Comparison of ENCODE assay signal across 26 cellular contexts in genomic region chr13:22770891-22771290, GRCh38.
DNase-seq lines count a peak whose midpoint lies in the region; ATAC-seq, FAIRE-seq and TF ChIP-seq lines count a peak whose summit lies in the region.
"Had no signal": no experiment of that assay in that cellular context is flagged by ENCODE, and none has a peak within 500 bp of the region (broad histone marks: within the 10 kb centered on the region; RNA-seq: fewer than 3 reads in every experiment).

No MANE protein-coding gene starts in this region.

- no peaks in the 10 kb centered on the region for H3K27me3 ChIP-seq in GM23338 (ENCODE audit: insufficient read depth)
- no peaks in the 10 kb centered on the region for H3K27me3 ChIP-seq in testis
- H3K27me3 ChIP-seq in tibial artery, result peaks cover 0 to 3% of the 10 kb centered on the region in 2 donors
- H3K27me3 ChIP-seq: BE2C, BLaER1 had no signal

- no peak for ATAC-seq in GM23338

- no peaks in the 10 kb centered on the region for H3K9me3 ChIP-seq in kidney (ENCODE audit: control insufficient read depth in 1 of 2, low read length in 2 of 2)
- H3K9me3 ChIP-seq in testis, result no peaks in the 10 kb centered on the region
- H3K9me3 ChIP-seq in tibial artery, result no peaks in the 10 kb centered on the region
- H3K9me3 ChIP-seq: BE2C had no signal

- H3K4me3 ChIP-seq in GM23338 (no peak overlapping the region), kidney (ENCODE audit: low read length in 2 of 2) (no peak overlapping the region), testis (peak overlapping the region in 1 of 2 donors; percentile 38), tibial artery (no peak overlapping the region)
- H3K4me3 ChIP-seq: BLaER1 had no signal

- no peak overlapping the region for H3K4me2 ChIP-seq in GM23338
- H3K4me2 ChIP-seq: BLaER1 had no signal

- no peaks in the 10 kb centered on the region for H3F3A ChIP-seq in GM23338 (replicated peaks; ENCODE audit: low read depth)

- H3K27me3 Mint-ChIP-seq in GM23338 (ENCODE audit: insufficient read depth, low read depth, poor library complexity) (peaks cover under 1% of the 10 kb centered on the region), HFFc6 (ENCODE audit: insufficient read depth) (peaks cover under 1% of the 10 kb centered on the region; the same call in 1 of the 2 replicates)
- H3K27me3 Mint-ChIP-seq: CD4-positive, CD25-positive, alpha-beta regulatory T cell had no signal

- H3K36me3 Mint-ChIP-seq in GM23338 (ENCODE audit: low read depth), result no peaks in the 10 kb centered on the region
- no peaks in the 10 kb centered on the region for H3K36me3 Mint-ChIP-seq in HFFc6 (ENCODE audit: low read depth)
- H3K36me3 Mint-ChIP-seq: CD14-positive monocyte; CD4-positive, alpha-beta memory T cell; CD4-positive, CD25-positive, alpha-beta regulatory T cell; CD8-positive, alpha-beta memory T cell had no signal

- FAIRE-seq in kidney (lab: Jason Lieb, UNC), result no peak
- FAIRE-seq: A204.1, G401.6, GM12891, GM19239 had no signal

- TF ChIP-seq POLR2A in testis (IDR thresholded peaks at IDR 0.05), result no peak

- no peaks in the 10 kb centered on the region for H3K9me3 Mint-ChIP-seq in GM23338
- H3K9me3 Mint-ChIP-seq in HFFc6, result peaks cover 24% of the 10 kb centered on the region; the same call in 1 of the 2 replicates
- H3K9me3 Mint-ChIP-seq: CD8-positive, alpha-beta memory T cell had no signal

- H3K4me1 Mint-ChIP-seq in GM23338, result no peaks in the 10 kb centered on the region
- H3K4me1 Mint-ChIP-seq in HFFc6 (ENCODE audit: low read depth), result no peaks in the 10 kb centered on the region
- H3K4me1 Mint-ChIP-seq: CD14-positive monocyte; CD4-positive, CD25-positive, alpha-beta regulatory T cell; CD8-positive, alpha-beta memory T cell had no signal

- H3K36me3 ChIP-seq in GM23338 (ENCODE audit: insufficient read depth) (no peaks in the 10 kb centered on the region), kidney (ENCODE audit: control insufficient read depth in 1 of 2, insufficient read depth in 2 of 2, low read length in 2 of 2) (no peaks in the 10 kb centered on the region), testis (ENCODE audit: low read depth, missing control alignments) (no peaks in the 10 kb centered on the region), tibial artery (no peaks in the 10 kb centered on the region)
- H3K36me3 ChIP-seq: BE2C, BLaER1 had no signal

- 69 to 85% methylated on average over 4 to 23 of the region's 23 CpGs for WGBS in testis, 2 donors

- H3K9ac ChIP-seq in kidney (ENCODE audit: low read length in 2 of 2), result no peak overlapping the region
- H3K9ac ChIP-seq: BLaER1 had no signal

- no peaks in the 10 kb centered on the region for H3K9me2 ChIP-seq in GM23338 (ENCODE audit: insufficient read depth)

- DNase-seq in GM23338 (ENCODE audit: low spot score) (no peak), kidney (peak; percentile 65), testis (peak; percentile 17), tibial artery (no peak), HFFc6 (no peak)
- no peak for DNase-seq in stimulated activated CD4-positive, alpha-beta T cell treated with anti-CD3 and anti-CD28 coated beads, Interleukin-4, amount 100 ng/mL, for 24 hours
- DNase-seq: 8988T; ACHN; BE2C; C1 segment of cervical spinal cord; CD4-positive, CD25-positive, alpha-beta regulatory T cell; CD8-positive, alpha-beta memory T cell; COR-L47; DMS 273 treated with DMSO at 0.1 percent for 48 hours; DMS153; DMS53; DMS79; DND-41; GF-D8 had no signal

- no peak overlapping the region for H3K4me3 Mint-ChIP-seq in GM23338
- H3K4me3 Mint-ChIP-seq in HFFc6, result no peak overlapping the region
- H3K4me3 Mint-ChIP-seq: CD14-positive monocyte; CD4-positive, alpha-beta memory T cell; CD4-positive, CD25-positive, alpha-beta regulatory T cell; CD8-positive, alpha-beta memory T cell had no signal

- no peak overlapping the region for H3K27ac Mint-ChIP-seq in GM23338
- H3K27ac Mint-ChIP-seq in HFFc6, result no peak overlapping the region
- H3K27ac Mint-ChIP-seq: CD14-positive monocyte; CD4-positive, alpha-beta memory T cell; CD4-positive, CD25-positive, alpha-beta regulatory T cell; CD8-positive, alpha-beta memory T cell had no signal

- intact Hi-C loops in kidney (cut with DNase I), result no loop called here
- intact Hi-C loops in testis (cut with DNase I; ENCODE audit: low total_unique reads), result no loop called here
- intact Hi-C loops in tibial artery (cut with DNase I; ENCODE audit: low total_unique reads), result no loop called here

- no peak for TF ChIP-seq CTCF in GM23338 (conservative IDR thresholded peaks at IDR 0.05; ENCODE audit: low read depth in 2 of 2)
- no peak for TF ChIP-seq CTCF in kidney (IDR thresholded peaks at IDR 0.05; ENCODE audit: borderline replicate concordance, extremely low read depth, insufficient read depth)
- TF ChIP-seq CTCF in testis (IDR thresholded peaks at IDR 0.05), result no peak
- no peak for TF ChIP-seq CTCF in tibial artery (IDR thresholded peaks at IDR 0.05)
- no peak for TF ChIP-seq CTCF in HFFc6 (IDR thresholded peaks at IDR 0.05)

- no peaks in the 10 kb centered on the region for H3K79me2 ChIP-seq in GM23338 (replicated peaks; ENCODE audit: insufficient read depth)

- H2AFZ ChIP-seq in GM23338, result peak overlapping the region; percentile 67

- H3K4me1 ChIP-seq in GM23338 (ENCODE audit: insufficient read depth) (no peaks in the 10 kb centered on the region), kidney (ENCODE audit: control insufficient read depth in 1 of 2, insufficient read depth in 1 of 2, low read depth in 1 of 2, low read length in 2 of 2) (no peaks in the 10 kb centered on the region), testis (no peaks in the 10 kb centered on the region), tibial artery (no peaks in the 10 kb centered on the region)
- H3K4me1 ChIP-seq: BE2C had no signal

- no peaks in the 10 kb centered on the region for H4K20me1 ChIP-seq in GM23338 (replicated peaks; ENCODE audit: insufficient read depth)
- H4K20me1 ChIP-seq: BLaER1 had no signal

- H3K27ac ChIP-seq in GM23338 (ENCODE audit: low read depth), result no peak overlapping the region
- no peak overlapping the region for H3K27ac ChIP-seq in kidney (ENCODE audit: low read depth in 2 of 2, low read length in 2 of 2)
- H3K27ac ChIP-seq in testis, result no peak overlapping the region
- H3K27ac ChIP-seq in tibial artery, result no peak overlapping the region
- H3K27ac ChIP-seq: BLaER1 had no signal

TF ChIP-seq in GM23338, 12 proteins besides CTCF, POLR2A, EP300 and RAD21 (continues in another document):
- no peak for TF ChIP-seq NANOG (IDR thresholded peaks at IDR 0.05; ENCODE audit: borderline replicate concordance)
- no peak for TF ChIP-seq EZH2phosphoT487 (IDR thresholded peaks at IDR 0.05; ENCODE audit: unreplicated experiment)
- TF ChIP-seq ZNF331 (CRISPR knock-in tag; IDR thresholded peaks at IDR 0.05; ENCODE audit: low read depth), result no peak
- TF ChIP-seq ZNF462 (CRISPR knock-in tag; IDR thresholded peaks at IDR 0.05), result no peak

Comparison
In these comparisons a context has a peak if more than half of its experiments do, and no peak if none do; other contexts are left out.
1. DNase-seq: peak in kidney (single experiment) and testis (single experiment); none in GM23338 (single experiment), stimulated activated CD4-positive, alpha-beta T cell treated with anti-CD3 and anti-CD28 coated beads, Interleukin-4, amount 100 ng/mL, for 24 hours (single experiment), tibial artery (0 of 2) and HFFc6 (single experiment).